Comparison of ENCODE assay signal across 25 cellular contexts in the genomic region with DNA sequence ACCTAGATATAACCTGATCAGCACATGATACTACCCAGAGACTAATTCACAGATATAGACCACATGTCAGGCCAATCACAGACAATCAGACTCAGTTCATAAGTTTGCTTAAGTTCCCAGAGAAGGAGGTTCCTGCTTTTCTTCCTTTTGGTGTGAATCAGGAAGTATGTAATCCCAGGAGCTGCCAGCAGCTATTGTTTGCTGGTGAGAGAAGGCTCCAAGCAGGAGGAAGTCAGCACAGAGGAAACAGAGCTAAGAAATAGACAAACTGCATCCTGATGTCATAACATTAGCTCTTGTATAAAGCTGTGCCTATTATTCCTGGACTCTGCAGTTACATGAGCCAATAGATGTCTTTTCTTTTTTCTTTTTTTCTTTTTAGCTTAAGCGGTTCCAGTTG. TPM values are rescaled to one million over a fixed set of nuclear protein-coding genes. Genes with fewer than 3 reads are reported as not detected.
DNase-seq lines count a peak whose midpoint lies in the region; ATAC-seq, FAIRE-seq and TF ChIP-seq lines count a peak whose summit lies in the region.
"Had no signal": no experiment of that assay in that cellular context is flagged by ENCODE, and none has a peak within 500 bp of the region (broad histone marks: within the 10 kb centered on the region; RNA-seq: fewer than 3 reads in every experiment).

No MANE protein-coding gene starts in this region.

- no peak overlapping the region for H3K4me3 ChIP-seq in right lobe of liver
- no peak overlapping the region for H3K4me3 ChIP-seq in HepG2 (replicated peaks in 1 of 3; ENCODE audit: insufficient read depth in 1 of 3, low read depth in 2 of 3, low read length in 3 of 3)
- H3K4me3 ChIP-seq in cardiac fibroblast (replicated peaks in 1 of 2; ENCODE audit: low read depth in 2 of 2, low read length in 2 of 2) = no peak overlapping the region
- H3K4me3 ChIP-seq in sigmoid colon = no peak overlapping the region
- no peak overlapping the region for H3K4me3 ChIP-seq in esophagus muscularis mucosa
- H3K4me3 ChIP-seq: body of pancreas, esophagus squamous epithelium, gastrocnemius medialis, psoas muscle, smooth muscle cell had no signal

- FAIRE-seq in HepG2 (lab: Jason Lieb, UNC) = no peak
- FAIRE-seq: H54 had no signal

- no peak for TF ChIP-seq CTCF in right lobe of liver (IDR thresholded peaks at IDR 0.05)
- TF ChIP-seq CTCF in HepG2 (CRISPR knock-in tag; IDR thresholded peaks at IDR 0.05) = no peak
- no peak for TF ChIP-seq CTCF in cardiac fibroblast (IDR thresholded peaks at IDR 0.05; ENCODE audit: low read depth, low read length)
- no peak for TF ChIP-seq CTCF in sigmoid colon (IDR thresholded peaks at IDR 0.05)
- no peak for TF ChIP-seq CTCF in esophagus muscularis mucosa (IDR thresholded peaks at IDR 0.05)

- POLR2A ChIA-PET in HepG2 (lab: Yijun Ruan, JAX) = no interaction called here

- intact Hi-C loops in right lobe of liver (cut with DNase I) (no loop called here), HepG2 (cut with micrococcal nuclease; ENCODE audit: unreplicated experiment) (no loop called here), sigmoid colon (cut with DNase I) (no loop called here), esophagus muscularis mucosa (cut with DNase I) (no loop called here)

- no peak for TF ChIP-seq EP300 in HepG2 (IDR thresholded peaks at IDR 0.05; ENCODE audit: low read depth in 2 of 2, low read length in 2 of 2)
- TF ChIP-seq EP300 in HepG2 (CRISPR knock-in tag; IDR thresholded peaks at IDR 0.05; ENCODE audit: borderline replicate concordance) = no peak
- TF ChIP-seq EP300 in sigmoid colon (IDR thresholded peaks at IDR 0.05) = no peak
- no peak for TF ChIP-seq EP300 in esophagus muscularis mucosa (IDR thresholded peaks at IDR 0.05)

- no peak overlapping the region for H2AFZ ChIP-seq in HepG2 (ENCODE audit: low read length)

- TF ChIP-seq RAD21 in HepG2 (CRISPR knock-in tag; IDR thresholded peaks at IDR 0.05) = no peak

- H3K4me1 ChIP-seq in right lobe of liver = no peaks in the 10 kb centered on the region
- H3K4me1 ChIP-seq in HepG2 (ENCODE audit: insufficient read depth, low read length) = no peaks in the 10 kb centered on the region
- H3K4me1 ChIP-seq in sigmoid colon = no peaks in the 10 kb centered on the region
- H3K4me1 ChIP-seq in esophagus muscularis mucosa = no peaks in the 10 kb centered on the region
- H3K4me1 ChIP-seq: esophagus squamous epithelium, psoas muscle had no signal

- no peak overlapping the region for H3K27ac ChIP-seq in right lobe of liver
- H3K27ac ChIP-seq in HepG2 (ENCODE audit: extremely low read length, insufficient read depth, low read length) = no peak overlapping the region
- H3K27ac ChIP-seq in sigmoid colon = no peak overlapping the region
- no peak overlapping the region for H3K27ac ChIP-seq in esophagus muscularis mucosa (replicated peaks in 1 of 4)
- H3K27ac ChIP-seq: body of pancreas, esophagus squamous epithelium, gastrocnemius medialis, psoas muscle had no signal

- H3K9ac ChIP-seq in HepG2 (ENCODE audit: insufficient read depth, low read depth, low read length) = no peak overlapping the region

- H3K9me3 ChIP-seq in right lobe of liver (no peaks in the 10 kb centered on the region), HepG2 (ENCODE audit: low read length) (no peaks in the 10 kb centered on the region), sigmoid colon (no peaks in the 10 kb centered on the region), esophagus muscularis mucosa (no peaks in the 10 kb centered on the region)
- H3K9me3 ChIP-seq: body of pancreas, esophagus squamous epithelium, gastrocnemius medialis, psoas muscle had no signal

- H3K79me2 ChIP-seq in HepG2 (ENCODE audit: insufficient read depth, low read length) = no peaks in the 10 kb centered on the region

- no peaks in the 10 kb centered on the region for H4K20me1 ChIP-seq in HepG2 (ENCODE audit: insufficient read depth, low read length)

- ATAC-seq in right lobe of liver = peak; percentile 61 to 90 (median 78)
- ATAC-seq in HepG2 = no peak
- ATAC-seq in GM18511 (IDR thresholded peaks at IDR 0.05; ENCODE audit: unreplicated experiment) = no peak
- ATAC-seq: activated CD8-positive, alpha-beta T cell treated with anti-CD3 and anti-CD28 coated beads, Interleukin-2, amount 10 ng/mL, durations not matched to agents 7 days and 5 days; body of pancreas; gastrocnemius medialis had no signal

- CTCF ChIA-PET in HepG2 (lab: Yijun Ruan, JAX; ENCODE audit: low intra/inter-chr PET ratio, low total read pairs) = no interaction called here

- in situ Hi-C loops in HepG2 (cut with HindIII; ENCODE audit: extremely low pct_ligation_motif_present, low pct_unique_long_range_greater_than_20kb) = no loop called here

- TF ChIP-seq POLR2A in right lobe of liver (IDR thresholded peaks at IDR 0.05) = no peak
- TF ChIP-seq POLR2A in HepG2 (IDR thresholded peaks at IDR 0.05; ENCODE audit: insufficient read depth in 1 of 2, low read depth in 2 of 2, low read length in 2 of 2) = no peak
- TF ChIP-seq POLR2A in sigmoid colon (IDR thresholded peaks at IDR 0.05) = no peak
- no peak for TF ChIP-seq POLR2A in esophagus muscularis mucosa (IDR thresholded peaks at IDR 0.05; ENCODE audit: low read depth)

- no peak for DNase-seq in right lobe of liver
- no peak for DNase-seq in HepG2 (ENCODE audit: low spot score)
- peak; percentile 9 to 34 for DNase-seq in cardiac fibroblast (ENCODE audit: low read depth in 2 of 2)
- peak; percentile 17 for DNase-seq in kidney tubule cell (ENCODE audit: low spot score)
- no peak for DNase-seq in activated gamma-delta T cell (lab: John Stamatoyannopoulos, UW)
- DNase-seq in sigmoid colon = no peak
- DNase-seq in esophagus muscularis mucosa (ENCODE audit: extremely low spot score) = no peak
- DNase-seq: activated CD4-positive, CD25-positive, alpha-beta regulatory T cell treated with anti-CD3 and anti-CD28 coated beads, Interleukin-2, amount 50 U/mL, for 72 hours; activated CD8-positive, alpha-beta T cell treated with anti-CD3 and anti-CD28 coated beads, Interleukin-2, amount 10 ng/mL, durations not matched to agents 7 days and 5 days; body of pancreas; COR-L47; DND-41; effector CD8-positive, alpha-beta T cell; esophagus squamous epithelium; gastrocnemius medialis; islet precursor cell; mesenchymal stem cell; nucleus accumbens; psoas muscle; stimulated activated CD4-positive, alpha-beta T cell treated with anti-CD3 and anti-CD28 coated beads, Interleukin-2, amount 100 ng/mL, for 24 hours; SW 1271; T1000 had no signal

- BruUV-seq in HepG2 (replicated peaks; lab: Mats Ljungman, UMichigan) = no TSS peak

- H3K27me3 ChIP-seq in right lobe of liver (no peaks in the 10 kb centered on the region), HepG2 (ENCODE audit: control insufficient read depth in 1 of 2, insufficient read depth in 2 of 2, low read length in 2 of 2) (peaks cover 2 to 4% of the 10 kb centered on the region in 2 experiments; a peak in 2 of 5 replicates), sigmoid colon (no peaks in the 10 kb centered on the region), esophagus muscularis mucosa (no peaks in the 10 kb centered on the region)
- H3K27me3 ChIP-seq: body of pancreas, esophagus squamous epithelium, gastrocnemius medialis had no signal

- H3K36me3 ChIP-seq in right lobe of liver (no peaks in the 10 kb centered on the region), HepG2 (replicated peaks in 1 of 2; ENCODE audit: control insufficient read depth in 1 of 2, insufficient read depth in 2 of 2, low read length in 2 of 2) (no peaks in the 10 kb centered on the region), sigmoid colon (no peaks in the 10 kb centered on the region), esophagus muscularis mucosa (no peaks in the 10 kb centered on the region)
- H3K36me3 ChIP-seq: esophagus squamous epithelium, gastrocnemius medialis had no signal

- H3K4me2 ChIP-seq in HepG2 (ENCODE audit: low read depth, low read length) = no peak overlapping the region
- H3K4me2 ChIP-seq: smooth muscle cell had no signal

- WGBS in right lobe of liver (ENCODE audit: insufficient coverage, low coverage, low lambda C conversion rate, missing lambda C conversion rate) = 67% methylated on average over 1 of the region's 1 CpG
- 41% methylated on average over 1 of the region's 1 CpG for WGBS in HepG2 (ENCODE audit: low lambda C conversion rate)
- WGBS in sigmoid colon, 2 donors = 78 to 92% methylated on average over 1 of the region's 1 CpG
- WGBS in esophagus muscularis mucosa = 52% methylated on average over 1 of the region's 1 CpG

TF ChIP-seq in HepG2, 621 proteins besides CTCF, POLR2A, EP300 and RAD21 (continues in another document):
- TF ChIP-seq CBX2 (IDR thresholded peaks at IDR 0.05; ENCODE audit: low read depth, low read length) (no peak), CBX2 (CRISPR knock-in tag; IDR thresholded peaks at IDR 0.05; ENCODE audit: low read depth) (no peak)

RNA-seq across cellular contexts. Expression of gene UCHL1, which starts 50.9 kb away (rescaled TPM):
- total RNA-seq in right lobe of liver (1 to 10 TPM in 3 of 6 experiments, under 1 TPM in 2, not detected in 1; 0.44 to 8.7 (median 1.6) TPM), HepG2 (2016; rRNA removed; fragmentation: Illumina TruSeq; extraction: Trizol) (not detected in 2 replicates), sigmoid colon (100 to 1,000 TPM in 3 of 4 donors, 10 to 100 TPM in 1; 91.3 to 247 (median 142) TPM), esophagus muscularis mucosa (100 to 1,000 TPM in 1 of 4 donors, 10 to 100 TPM in 3; 30.3 to 120 (median 40.8) TPM)
- not detected in 2 replicates for total RNA-seq in HepG2 (2016; cell fraction: cytosol; rRNA removed; fragmentation: Illumina TruSeq; extraction: Trizol; ENCODE audit: low read depth)
- 0.13 TPM in 1 of 2 replicates, not detected in the other for total RNA-seq in HepG2 (2016; cell fraction: insoluble cytoplasmic fraction; rRNA removed; fragmentation: Illumina TruSeq; extraction: Trizol)
- total RNA-seq in HepG2 (2016; cell fraction: membrane; rRNA removed; fragmentation: Illumina TruSeq; extraction: Trizol) = not detected in 2 replicates
- total RNA-seq in HepG2 (2016; cell fraction: nucleus; rRNA removed; fragmentation: Illumina TruSeq; extraction: Trizol) = not detected in 2 replicates
- polyA plus RNA-seq in HepG2 (2011; rRNA removed) (not detected in 2 replicates), sigmoid colon (10 to 100 TPM in 2 of 3 donors, not detected in 1; 11.4 to 49.9 TPM)
- 0.08 and 0.13 TPM in 2 replicates for polyA plus RNA-seq in HepG2 (2011; cell fraction: cytosol; rRNA removed)
- 0.29 and 0.45 TPM in 2 replicates for polyA plus RNA-seq in HepG2 (2011; cell fraction: nucleus; rRNA removed)
- polyA plus RNA-seq in HepG2 (2012) = not detected in 2 replicates
- polyA plus RNA-seq in HepG2 (2016; cell fraction: cytosol; fragmentation: Illumina TruSeq; extraction: Trizol; ENCODE audit: low read depth) = not detected in 2 replicates
- polyA plus RNA-seq in HepG2 (2016; cell fraction: insoluble cytoplasmic fraction; fragmentation: Illumina TruSeq; extraction: Trizol; ENCODE audit: low read depth) = not detected in 2 replicates
- 0.21 TPM in 1 of 2 replicates, not detected in the other for polyA plus RNA-seq in HepG2 (2016; cell fraction: membrane; fragmentation: Illumina TruSeq; extraction: Trizol; ENCODE audit: low read depth)
- polyA plus RNA-seq in HepG2 (2016; cell fraction: nucleus; fragmentation: Illumina TruSeq; extraction: Trizol; ENCODE audit: insufficient read depth, low read depth) = not detected in 2 replicates
- polyA minus RNA-seq in HepG2 (2011; rRNA and poly(A)+ RNA removed; ENCODE audit: low replicate concordance) = not detected in 2 replicates
- not detected in 2 replicates for polyA minus RNA-seq in HepG2 (2011; cell fraction: cytosol; rRNA and poly(A)+ RNA removed)
- not detected in 2 replicates for polyA minus RNA-seq in HepG2 (2011; cell fraction: nucleus; rRNA and poly(A)+ RNA removed)

Comparison
In these comparisons a context has a peak if more than half of its experiments do, and no peak if none do; other contexts are left out.
1. ATAC-seq: peak in right lobe of liver (4 of 4); none in HepG2 (single experiment) and GM18511 (single experiment).
2. DNase-seq: peak in cardiac fibroblast (2 of 2) and kidney tubule cell (single experiment); none in right lobe of liver (0 of 3), HepG2 (single experiment), activated gamma-delta T cell (single experiment), sigmoid colon (single experiment) and esophagus muscularis mucosa (single experiment).